ENCODE assay signal across 8 cellular contexts in genomic region chr11:60363542-60364525, GRCh38. TPM values are rescaled to one million over a fixed set of nuclear protein-coding genes. Genes with fewer than 3 reads are reported as not detected.
DNase-seq lines count a peak whose midpoint lies in the region; ATAC-seq, FAIRE-seq and TF ChIP-seq lines count a peak whose summit lies in the region.

No MANE protein-coding gene starts in this region.

- H3K4me3 Mint-ChIP-seq in central memory CD8-positive, alpha-beta T cell, result no peak overlapping the region

- H3K27me3 Mint-ChIP-seq in central memory CD8-positive, alpha-beta T cell, result peaks cover 39% of the 10 kb centered on the region

- ATAC-seq in A549, result peak; percentile 90 to 92
- ATAC-seq in GM18508 (IDR thresholded peaks at IDR 0.05; ENCODE audit: insufficient read depth, unreplicated experiment), result peak; percentile 46
- ATAC-seq in HG03103 (IDR thresholded peaks at IDR 0.05; ENCODE audit: low read depth, unreplicated experiment), result peak; percentile 70
- peak; percentile 40 for ATAC-seq in central memory CD8-positive, alpha-beta T cell (replicated peaks; ENCODE audit: extremely low read depth, poor library complexity, severe bottlenecking)
- ATAC-seq in left colon, result peak; percentile 87

- H3K9me3 ChIP-seq in A549, result no peaks in the 10 kb centered on the region

- peak; percentile 45 to 53 for DNase-seq in A549 (ENCODE audit: low read depth in 1 of 2, low spot score in 1 of 2)
- peak; percentile 64 for DNase-seq in NCI-H2196 treated with DMSO at 0.1 percent for 48 hours (lab: John Stamatoyannopoulos, UW; ENCODE audit: unreplicated experiment)
- DNase-seq in activated CD4-positive, CD25-positive, alpha-beta regulatory T cell treated with anti-CD3 and anti-CD28 coated beads, Interleukin-2, amount 50 U/mL, for 16 hours (ENCODE audit: low read depth, low spot score), result peak; percentile 36
- peak; percentile 42 to 45 for DNase-seq in central memory CD8-positive, alpha-beta T cell (ENCODE audit: low spot score in 2 of 2)
- DNase-seq in left colon, result peak; percentile 40 to 66
- peak; percentile 67 for DNase-seq in stimulated activated CD4-positive, alpha-beta T cell treated with anti-CD3 and anti-CD28 coated beads, Interleukin-4, amount 100 ng/mL, for 24 hours

- 12% methylated on average over 7 of the region's 7 CpGs for WGBS in A549 (ENCODE audit: missing lambda C conversion rate)

- TF ChIP-seq RAD21 in A549 (conservative IDR thresholded peaks at IDR 0.05 in 1 of 2, IDR thresholded peaks at IDR 0.05 in 1 of 2), result peak; percentile 62 to 63

- POLR2A ChIA-PET in A549 (lab: Yijun Ruan, JAX), result no interaction called here

- TF ChIP-seq EP300 in A549 (IDR thresholded peaks at IDR 0.05), result no peak

- CTCF ChIA-PET in A549 (lab: Yijun Ruan, JAX), result interaction anchor here (0.6 to 3.4 kb wide), 27 partner anchors 9 to 399 kb away, joined by 3 to 28 read pairs (median 4); no protein-coding TSS in a partner anchor

- H3K4me1 Mint-ChIP-seq in central memory CD8-positive, alpha-beta T cell, result no peaks in the 10 kb centered on the region

- no peak overlapping the region for H3K4me2 ChIP-seq in A549

- no peaks in the 10 kb centered on the region for H3K36me3 Mint-ChIP-seq in central memory CD8-positive, alpha-beta T cell (ENCODE audit: insufficient read depth)

- no peak overlapping the region for H3K27ac Mint-ChIP-seq in central memory CD8-positive, alpha-beta T cell (ENCODE audit: low read depth)

- FAIRE-seq in A549 (lab: Jason Lieb, UNC), result peak; percentile 61

- no peaks in the 10 kb centered on the region for H3K4me1 ChIP-seq in A549

- H3K27ac ChIP-seq in A549, result no peak overlapping the region

- intact Hi-C loops in left colon (cut with DNase I, micrococcal nuclease), result loop anchor here in 1 of 2 donors (2.0 kb wide), 1 partner anchor 255 kb away; no protein-coding TSS in a partner anchor

- TF ChIP-seq CTCF in A549 (IDR thresholded peaks at IDR 0.05), result peak; percentile 74

- H3K4me3 ChIP-seq in A549, result no peak overlapping the region

- TF ChIP-seq POLR2A in A549 (IDR thresholded peaks at IDR 0.05; ENCODE audit: low read length), result no peak

- no peaks in the 10 kb centered on the region for H3K9me3 Mint-ChIP-seq in central memory CD8-positive, alpha-beta T cell

TF ChIP-seq in A549, 52 proteins besides CTCF, POLR2A, EP300 and RAD21:
- TF ChIP-seq EHF (CRISPR knock-in tag; IDR thresholded peaks at IDR 0.05) (no peak), USF2 (IDR thresholded peaks at IDR 0.05) (no peak), SMC3 (IDR thresholded peaks at IDR 0.05) (peak; percentile 59), HES2 (IDR thresholded peaks at IDR 0.05) (no peak)
TF ChIP-seq in A549: peak in this region for 1.

RNA-seq across cellular contexts. Expression of gene MS4A7, which starts 14.5 kb away (rescaled TPM):
- polyA plus RNA-seq in A549 (2011; rRNA removed) (not detected in 2 replicates), A549 (2017; fragmentation: RNase III; extraction: RNeasy Plus Mini Kit Qiagen cat#74134 plus additional on column Dnase treatment) (not detected in 3 replicates)
- polyA plus RNA-seq in A549 (2012; cell fraction: cytosol; rRNA removed), result not detected in 2 replicates
- not detected in 2 replicates for polyA plus RNA-seq in A549 (2012; cell fraction: nucleus; rRNA removed)
- polyA minus RNA-seq in A549 (2011; rRNA and poly(A)+ RNA removed), result not detected in 2 replicates
- 10 to 100 TPM in 1 of 2 donors, 1 to 10 TPM in 1; 9.8 to 38.3 TPM for total RNA-seq in left colon

RNA-seq across cellular contexts. Expression of gene MS4A14, which starts 32.4 kb away (rescaled TPM):
- polyA plus RNA-seq in A549 (2011; rRNA removed) (not detected in 2 replicates), A549 (2017; fragmentation: RNase III; extraction: RNeasy Plus Mini Kit Qiagen cat#74134 plus additional on column Dnase treatment) (not detected in 3 replicates)
- not detected in 2 replicates for polyA plus RNA-seq in A549 (2012; cell fraction: cytosol; rRNA removed)
- not detected in 2 replicates for polyA plus RNA-seq in A549 (2012; cell fraction: nucleus; rRNA removed)
- polyA minus RNA-seq in A549 (2011; rRNA and poly(A)+ RNA removed), result not detected in 2 replicates
- total RNA-seq in left colon, result 1 to 10 TPM in 1 of 2 donors, under 1 TPM in 1; 0.40 to 1.7 TPM

RNA-seq across cellular contexts. Expression of gene MS4A6E, which starts 36.8 kb away (rescaled TPM):
- not detected in 2 replicates for polyA plus RNA-seq in A549 (2011; rRNA removed)
- not detected in 2 replicates for polyA plus RNA-seq in A549 (2012; cell fraction: cytosol; rRNA removed)
- polyA plus RNA-seq in A549 (2012; cell fraction: nucleus; rRNA removed), result not detected in 2 replicates
- polyA plus RNA-seq in A549 (2017; fragmentation: RNase III; extraction: RNeasy Plus Mini Kit Qiagen cat#74134 plus additional on column Dnase treatment), result not detected in 3 replicates
- not detected in 2 replicates for polyA minus RNA-seq in A549 (2011; rRNA and poly(A)+ RNA removed)
- total RNA-seq in left colon, result not detected

Comparison
In these comparisons a context has a peak if more than half of its experiments do, and no peak if none do; other contexts are left out.
1. ATAC-seq: peak in every context shown above with its lines; median percentile 91 in A549; 87 in left colon; 70 in HG03103; 46 in GM18508; 40 in central memory CD8-positive, alpha-beta T cell.